ENCODE assay signal across 21 cellular contexts in genomic region chr4:107156443-107156842, GRCh38.
"Had no signal": no experiment of that assay in that cellular context is flagged by ENCODE, and none has a peak within 500 bp of the region (broad histone marks: within the 10 kb centered on the region; RNA-seq: fewer than 3 reads in every experiment).

No MANE protein-coding gene starts in this region.

- H3K27ac ChIP-seq: RWPE1 had no signal

- DNase-seq: IMR-90, Karpas-422, KG1, MM.1S, NCI-H1092 treated with DMSO at 0.1 percent for 48 hours, NCI-H1436, NCI-H187, NCI-H2081 treated with DMSO at 0.1 percent for 48 hours, NCI-H2171, NCI-H226, NCI-H446, NCI-H510A, NCI-H524 treated with DMSO at 0.1 percent for 48 hours, NCI-H69, NCI-H774, PC-3, SHP77, SK-N-SH, SW 1271 had no signal

- FAIRE-seq: HepG2 had no signal
